Comparison of ENCODE assay signal across 28 cellular contexts in the genomic region with DNA sequence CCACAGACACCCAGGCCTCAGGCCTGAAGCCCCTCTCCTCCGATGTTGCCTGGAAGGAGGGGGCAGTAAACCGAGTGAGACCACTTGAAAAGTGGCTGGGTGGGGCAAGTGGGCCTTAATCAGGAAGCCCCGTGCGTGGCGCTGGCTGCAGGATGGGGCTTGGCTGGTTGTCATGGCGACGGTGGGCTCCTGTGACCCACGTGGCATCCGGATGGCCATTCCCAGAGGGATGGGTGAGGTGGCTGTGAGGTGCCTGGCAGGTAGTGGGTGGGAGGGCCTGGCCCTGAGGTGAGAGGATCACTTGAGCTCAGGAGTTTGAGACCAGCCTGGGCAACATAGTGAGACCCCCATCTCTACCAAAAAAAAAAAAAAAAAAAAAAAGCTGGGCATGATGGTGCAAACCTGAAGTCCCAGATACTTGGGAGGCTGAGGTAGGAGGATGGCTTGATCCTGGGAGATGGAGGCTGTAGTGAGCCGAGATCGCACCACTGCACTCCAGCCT. TPM values are rescaled to one million over a fixed set of nuclear protein-coding genes. Genes with fewer than 3 reads are reported as not detected.
"Had no signal": no experiment of that assay in that cellular context is flagged by ENCODE, and none has a peak within 500 bp of the region (broad histone marks: within the 10 kb centered on the region; RNA-seq: fewer than 3 reads in every experiment).

No MANE protein-coding gene starts in this region.

- H3K4me3 ChIP-seq: esophagus muscularis mucosa, gastrocnemius medialis, left ventricle myocardium inferior, lung, neural progenitor cell, pancreas, spleen, testis, tibial nerve, upper lobe of right lung, vagina had no signal

- H3K27me3 Mint-ChIP-seq: effector memory CD8-positive, alpha-beta T cell; progenitor cell of endocrine pancreas; stimulated activated naive CD8-positive, alpha-beta T cell treated with anti-CD3 and anti-CD28 coated beads, Interleukin-15, amount 100 ng/mL, for 72 hours had no signal

- H3K27me3 ChIP-seq: esophagus muscularis mucosa, neural progenitor cell, pancreas, testis, tibial nerve, upper lobe of right lung, vagina had no signal

- H3K4me2 ChIP-seq: neural progenitor cell had no signal

- H3K9ac ChIP-seq: neural progenitor cell had no signal

- H3K9me3 ChIP-seq: esophagus muscularis mucosa, gastrocnemius medialis, left ventricle myocardium inferior, pancreas, spleen, testis, tibial nerve, upper lobe of right lung, vagina had no signal

- H2AFZ ChIP-seq: neural progenitor cell had no signal

- H3K27ac ChIP-seq: epithelial cell of prostate, esophagus muscularis mucosa, gastrocnemius medialis, left ventricle myocardium inferior, neural progenitor cell, pancreas, spleen, testis, upper lobe of right lung, vagina had no signal

- FAIRE-seq: keratinocyte, pancreas had no signal

- H3K36me3 ChIP-seq: gastrocnemius medialis, neural progenitor cell, pancreas, upper lobe of right lung, vagina had no signal

- H3K36me3 Mint-ChIP-seq: immature natural killer cell; natural killer cell treated with Interleukin-12 subunit alpha and Interleukin-12 subunit beta and Interleukin-15 and Interleukin-18, amount 100 ng/mL, for 72 hours; neural progenitor cell; stimulated activated memory B cell treated with anti-CD40 and anti-IgM and Interleukin-4, amounts not matched to agents 10 μg/mL and 1 μg/mL and 100 μg/mL, for 72 hours had no signal

- H3K4me3 Mint-ChIP-seq: effector memory CD8-positive, alpha-beta T cell; immature natural killer cell; natural killer cell treated with Interleukin-12 subunit alpha and Interleukin-12 subunit beta and Interleukin-15 and Interleukin-18, amount 100 ng/mL, for 72 hours; neural progenitor cell; stimulated activated memory B cell treated with anti-CD40 and anti-IgM and Interleukin-4, amounts not matched to agents 10 μg/mL and 1 μg/mL and 100 μg/mL, for 72 hours; stimulated activated naive CD8-positive, alpha-beta T cell treated with anti-CD3 and anti-CD28 coated beads, Interleukin-15, amount 100 ng/mL, for 72 hours had no signal

- H3K27ac Mint-ChIP-seq: effector memory CD8-positive, alpha-beta T cell; immature natural killer cell; natural killer cell treated with Interleukin-12 subunit alpha and Interleukin-12 subunit beta and Interleukin-15 and Interleukin-18, amount 100 ng/mL, for 72 hours; neural progenitor cell; progenitor cell of endocrine pancreas; stimulated activated memory B cell treated with anti-CD40 and anti-IgM and Interleukin-4, amounts not matched to agents 10 μg/mL and 1 μg/mL and 100 μg/mL, for 72 hours had no signal

- DNase-seq: effector memory CD8-positive, alpha-beta T cell; gastrocnemius medialis; immature natural killer cell; left cardiac atrium; left ventricle myocardium inferior; mesenchymal stem cell; midbrain; occipital lobe; spleen; stimulated activated CD4-positive, alpha-beta T cell treated with anti-CD3 and anti-CD28 coated beads, Interleukin-15, amount 100 ng/mL, for 24 hours; stimulated activated CD4-positive, alpha-beta T cell treated with anti-CD3 and anti-CD28 coated beads, Interleukin-1b, Interleukin-23, amount 100 ng/mL, for 48 hours; stimulated activated CD4-positive, alpha-beta T cell treated with anti-CD3 and anti-CD28 coated beads, Interleukin-4, amount 100 ng/mL, for 24 hours; stimulated activated naive CD8-positive, alpha-beta T cell treated with anti-CD3 and anti-CD28 coated beads, Interleukin-15, amount 100 ng/mL, for 72 hours; testis; upper lobe of right lung had no signal

- ATAC-seq: effector memory CD8-positive, alpha-beta T cell; gastrocnemius medialis; left cardiac atrium; natural killer cell treated with Interleukin-12 subunit alpha and Interleukin-12 subunit beta and Interleukin-15 and Interleukin-18, amount 100 ng/mL, for 72 hours; pancreas; sciatic nerve; stimulated activated memory B cell treated with anti-CD40 and anti-IgM and Interleukin-4, amounts not matched to agents 10 μg/mL and 1 μg/mL and 100 μg/mL, for 72 hours; stimulated activated naive CD8-positive, alpha-beta T cell treated with anti-CD3 and anti-CD28 coated beads, Interleukin-15, amount 100 ng/mL, for 72 hours; upper lobe of right lung had no signal

RNA-seq across cellular contexts. Expression of a gene that starts 28.6 kb away (rescaled TPM):
- total RNA-seq: esophagus muscularis mucosa; gastrocnemius medialis; left cardiac atrium; left ventricle myocardium inferior; natural killer cell treated with Interleukin-12 subunit alpha and Interleukin-12 subunit beta and Interleukin-15 and Interleukin-18, amount 100 ng/mL, for 72 hours; subcutaneous adipose tissue; vagina had no signal
- polyA plus RNA-seq: immature natural killer cell had no signal
